1 cellular context compared by ENCODE assay signal in the genomic region with DNA sequence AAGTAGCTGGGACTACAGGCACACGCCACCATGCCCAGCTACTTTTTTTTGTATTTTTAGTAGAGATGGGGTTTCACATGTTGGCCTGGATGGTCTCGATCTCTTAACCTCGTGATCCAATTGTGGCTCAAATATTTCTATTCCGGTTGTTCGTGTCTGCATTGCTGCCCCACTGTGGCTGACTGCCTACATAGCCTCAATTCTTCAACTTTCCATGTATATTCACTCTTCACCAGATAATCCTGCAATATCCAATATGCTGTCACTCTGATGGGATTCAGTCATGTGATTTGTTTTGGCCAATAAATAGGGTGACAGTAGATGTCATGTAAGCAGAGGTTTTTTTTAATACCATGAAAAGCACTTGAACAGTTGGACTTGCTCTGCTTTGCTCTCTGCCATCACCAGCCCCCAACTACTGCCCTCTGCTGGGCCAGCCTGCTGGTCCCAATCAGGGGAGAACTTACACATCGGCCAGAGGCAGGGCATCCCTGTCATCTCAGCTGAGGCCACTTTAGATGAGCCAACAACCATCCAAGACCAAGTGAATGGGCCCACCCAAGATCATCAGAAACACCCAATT.
TF ChIP-seq lines count a peak whose summit lies in the region.

No MANE protein-coding gene starts in this region.

TF ChIP-seq in GM23338, 12 proteins besides CTCF, POLR2A, EP300 and RAD21 (continued from another document):
- TF ChIP-seq, protein P1, sequence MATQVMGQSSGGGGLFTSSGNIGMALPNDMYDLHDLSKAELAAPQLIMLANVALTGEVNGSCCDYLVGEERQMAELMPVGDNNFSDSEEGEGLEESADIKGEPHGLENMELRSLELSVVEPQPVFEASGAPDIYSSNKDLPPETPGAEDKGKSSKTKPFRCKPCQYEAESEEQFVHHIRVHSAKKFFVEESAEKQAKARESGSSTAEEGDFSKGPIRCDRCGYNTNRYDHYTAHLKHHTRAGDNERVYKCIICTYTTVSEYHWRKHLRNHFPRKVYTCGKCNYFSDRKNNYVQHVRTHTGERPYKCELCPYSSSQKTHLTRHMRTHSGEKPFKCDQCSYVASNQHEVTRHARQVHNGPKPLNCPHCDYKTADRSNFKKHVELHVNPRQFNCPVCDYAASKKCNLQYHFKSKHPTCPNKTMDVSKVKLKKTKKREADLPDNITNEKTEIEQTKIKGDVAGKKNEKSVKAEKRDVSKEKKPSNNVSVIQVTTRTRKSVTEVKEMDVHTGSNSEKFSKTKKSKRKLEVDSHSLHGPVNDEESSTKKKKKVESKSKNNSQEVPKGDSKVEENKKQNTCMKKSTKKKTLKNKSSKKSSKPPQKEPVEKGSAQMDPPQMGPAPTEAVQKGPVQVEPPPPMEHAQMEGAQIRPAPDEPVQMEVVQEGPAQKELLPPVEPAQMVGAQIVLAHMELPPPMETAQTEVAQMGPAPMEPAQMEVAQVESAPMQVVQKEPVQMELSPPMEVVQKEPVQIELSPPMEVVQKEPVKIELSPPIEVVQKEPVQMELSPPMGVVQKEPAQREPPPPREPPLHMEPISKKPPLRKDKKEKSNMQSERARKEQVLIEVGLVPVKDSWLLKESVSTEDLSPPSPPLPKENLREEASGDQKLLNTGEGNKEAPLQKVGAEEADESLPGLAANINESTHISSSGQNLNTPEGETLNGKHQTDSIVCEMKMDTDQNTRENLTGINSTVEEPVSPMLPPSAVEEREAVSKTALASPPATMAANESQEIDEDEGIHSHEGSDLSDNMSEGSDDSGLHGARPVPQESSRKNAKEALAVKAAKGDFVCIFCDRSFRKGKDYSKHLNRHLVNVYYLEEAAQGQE (IDR thresholded peaks at IDR 0.05; ENCODE audit: unreplicated experiment) = no peak
- TF ChIP-seq, protein P2, sequence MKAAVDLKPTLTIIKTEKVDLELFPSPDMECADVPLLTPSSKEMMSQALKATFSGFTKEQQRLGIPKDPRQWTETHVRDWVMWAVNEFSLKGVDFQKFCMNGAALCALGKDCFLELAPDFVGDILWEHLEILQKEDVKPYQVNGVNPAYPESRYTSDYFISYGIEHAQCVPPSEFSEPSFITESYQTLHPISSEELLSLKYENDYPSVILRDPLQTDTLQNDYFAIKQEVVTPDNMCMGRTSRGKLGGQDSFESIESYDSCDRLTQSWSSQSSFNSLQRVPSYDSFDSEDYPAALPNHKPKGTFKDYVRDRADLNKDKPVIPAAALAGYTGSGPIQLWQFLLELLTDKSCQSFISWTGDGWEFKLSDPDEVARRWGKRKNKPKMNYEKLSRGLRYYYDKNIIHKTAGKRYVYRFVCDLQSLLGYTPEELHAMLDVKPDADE (IDR thresholded peaks at IDR 0.05) = no peak
- TF ChIP-seq JUNB (IDR thresholded peaks at IDR 0.05; ENCODE audit: unreplicated experiment) (no peak), STAT1 (IDR thresholded peaks at IDR 0.05; ENCODE audit: unreplicated experiment) (no peak), POLR2AphosphoS5 (IDR thresholded peaks at IDR 0.05; ENCODE audit: low read depth) (no peak), EZH2phosphoT487 (IDR thresholded peaks at IDR 0.05; ENCODE audit: unreplicated experiment) (no peak)
TF ChIP-seq in GM23338: peak in this region for 0.
